ENCODE assay signal across 8 cellular contexts in genomic region chr12:26274441-26275312, GRCh38.
DNase-seq lines count a peak whose midpoint lies in the region; ATAC-seq lines count a peak whose summit lies in the region.

No MANE protein-coding gene starts in this region.

- DNase-seq in activated T-cell treated with anti-CD3 and anti-CD28 coated beads for 48 hours (ENCODE audit: low read depth) (peak; percentile 58), activated T-cell treated with anti-CD3 and anti-CD28 coated beads for 4 hours (no peak), NCI-H226 (peak; percentile 100), Right ventricle myocardium superior (peak; percentile 86), pons (ENCODE audit: low spot score) (peak; percentile 93)
- peak; percentile 61 for DNase-seq in activated naive CD8-positive, alpha-beta T cell treated with anti-CD3 and anti-CD28 coated beads for 36 hours
- no peak for DNase-seq in central memory CD4-positive, alpha-beta T cell

- peaks cover 1% of the 10 kb centered on the region for H3K36me3 Mint-ChIP-seq in activated naive CD8-positive, alpha-beta T cell treated with anti-CD3 and anti-CD28 coated beads for 36 hours

- no peak overlapping the region for H3K4me3 Mint-ChIP-seq in activated naive CD8-positive, alpha-beta T cell treated with anti-CD3 and anti-CD28 coated beads for 36 hours

- no peaks in the 10 kb centered on the region for H3K9me3 Mint-ChIP-seq in activated naive CD8-positive, alpha-beta T cell treated with anti-CD3 and anti-CD28 coated beads for 36 hours

- no peaks in the 10 kb centered on the region for H3K27me3 Mint-ChIP-seq in activated naive CD8-positive, alpha-beta T cell treated with anti-CD3 and anti-CD28 coated beads for 36 hours

- peak overlapping the region; percentile 77 for H3K27ac Mint-ChIP-seq in activated naive CD8-positive, alpha-beta T cell treated with anti-CD3 and anti-CD28 coated beads for 36 hours

- intact Hi-C loops in Right ventricle myocardium superior (cut with DNase I), result loop anchor here (5.0 kb wide), 1 partner anchor 147 kb away; the partner anchor contains the start of gene BHLHE41

- ATAC-seq in HG02642 (IDR thresholded peaks at IDR 0.05; ENCODE audit: poor library complexity, unreplicated experiment), result peak; percentile 91
- peak; percentile 92 for ATAC-seq in Right ventricle myocardium superior (ENCODE audit: poor library complexity)

- H3K4me1 Mint-ChIP-seq in activated naive CD8-positive, alpha-beta T cell treated with anti-CD3 and anti-CD28 coated beads for 36 hours, result peaks cover 25% of the 10 kb centered on the region

Comparison
In these comparisons a context has a peak if more than half of its experiments do, and no peak if none do; other contexts are left out.
1. DNase-seq: peak in activated T-cell treated with anti-CD3 and anti-CD28 coated beads for 48 hours (single experiment), NCI-H226 (single experiment), activated naive CD8-positive, alpha-beta T cell treated with anti-CD3 and anti-CD28 coated beads for 36 hours (single experiment), Right ventricle myocardium superior (single experiment) and pons (single experiment); none in activated T-cell treated with anti-CD3 and anti-CD28 coated beads for 4 hours (single experiment) and central memory CD4-positive, alpha-beta T cell (single experiment).